Comparison of ENCODE assay signal across 24 cellular contexts in the genomic region with DNA sequence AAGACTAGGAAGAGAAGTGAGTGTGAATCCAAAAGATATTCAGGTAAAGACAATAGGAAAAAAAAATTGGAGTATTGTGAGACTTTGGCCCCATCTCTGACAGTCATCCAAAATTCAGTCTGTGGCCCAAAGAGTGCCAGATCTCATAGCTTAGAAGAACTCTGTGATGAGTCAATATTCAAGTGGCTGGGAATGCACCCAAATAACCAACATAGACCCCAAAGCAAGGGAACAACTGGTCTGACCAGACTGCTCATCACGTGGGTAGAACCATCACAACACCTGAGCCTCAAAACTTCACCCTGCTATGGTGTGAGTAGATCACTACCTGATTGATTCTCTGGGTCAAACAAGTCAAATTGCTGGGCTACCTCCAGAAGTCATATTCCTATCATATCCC. TPM values are rescaled to one million over a fixed set of nuclear protein-coding genes. Genes with fewer than 3 reads are reported as not detected.
DNase-seq lines count a peak whose midpoint lies in the region; ATAC-seq, FAIRE-seq and TF ChIP-seq lines count a peak whose summit lies in the region.
"Had no signal": no experiment of that assay in that cellular context is flagged by ENCODE, and none has a peak within 500 bp of the region (broad histone marks: within the 10 kb centered on the region; RNA-seq: fewer than 3 reads in every experiment).

No MANE protein-coding gene starts in this region.

- H3K9me3 ChIP-seq in kidney (ENCODE audit: control insufficient read depth in 1 of 2, low read length in 2 of 2) (no peaks in the 10 kb centered on the region), right atrium auricular region (no peaks in the 10 kb centered on the region)
- H3K9me3 ChIP-seq: BE2C had no signal

- H3K27me3 ChIP-seq in right atrium auricular region: no peaks in the 10 kb centered on the region
- H3K27me3 ChIP-seq: BE2C had no signal

- TF ChIP-seq CTCF in kidney (IDR thresholded peaks at IDR 0.05; ENCODE audit: borderline replicate concordance, extremely low read depth, insufficient read depth) (no peak), right atrium auricular region (IDR thresholded peaks at IDR 0.05) (no peak)

- ATAC-seq in GM18868 (IDR thresholded peaks at IDR 0.05; ENCODE audit: unreplicated experiment) (peak; percentile 93), HG02759 (IDR thresholded peaks at IDR 0.05; ENCODE audit: unreplicated experiment) (peak; percentile 58), HG03432 (IDR thresholded peaks at IDR 0.05; ENCODE audit: unreplicated experiment) (peak; percentile 42)

- H3K4me3 ChIP-seq in kidney (ENCODE audit: low read length in 2 of 2): no peak overlapping the region
- no peak overlapping the region for H3K4me3 ChIP-seq in right atrium auricular region

- H3K4me1 ChIP-seq in kidney (ENCODE audit: control insufficient read depth in 1 of 2, insufficient read depth in 1 of 2, low read depth in 1 of 2, low read length in 2 of 2) (no peaks in the 10 kb centered on the region), right atrium auricular region (no peaks in the 10 kb centered on the region)
- H3K4me1 ChIP-seq: BE2C had no signal

- intact Hi-C loops in kidney (cut with DNase I): no loop called here

- no peaks in the 10 kb centered on the region for H3K36me3 ChIP-seq in kidney (ENCODE audit: control insufficient read depth in 1 of 2, insufficient read depth in 2 of 2, low read length in 2 of 2)
- no peaks in the 10 kb centered on the region for H3K36me3 ChIP-seq in right atrium auricular region
- H3K36me3 ChIP-seq: BE2C had no signal

- H3K9ac ChIP-seq in kidney (ENCODE audit: low read length in 2 of 2): no peak overlapping the region

- DNase-seq in NCI-H2227 treated with DMSO at 0.1 percent for 48 hours (lab: John Stamatoyannopoulos, UW) (no peak), kidney (no peak), NCI-H1048 (lab: John Stamatoyannopoulos, UW) (no peak), right atrium auricular region (ENCODE audit: low spot score) (no peak)
- DNase-seq: ACHN; BE2C; C1 segment of cervical spinal cord; CD4-positive, CD25-positive, alpha-beta regulatory T cell; CD8-positive, alpha-beta memory T cell; COR-L47; DMS 273 treated with DMSO at 0.1 percent for 48 hours; DMS53; DND-41; EL; H9; Kasumi-1; KG1 had no signal

- no peak for FAIRE-seq in kidney (lab: Jason Lieb, UNC)
- FAIRE-seq: A204.1, H1 had no signal

- H3K27ac ChIP-seq in kidney (ENCODE audit: low read depth in 2 of 2, low read length in 2 of 2) (no peak overlapping the region), right atrium auricular region (no peak overlapping the region)

RNA-seq across cellular contexts. Expression of a gene that starts 51.1 kb away (rescaled TPM):
- total RNA-seq in kidney (0.19 TPM), right atrium auricular region (100 to 1,000 TPM in 1 of 2 donors, 10 to 100 TPM in 1; 90.2 to 217 TPM)
- not detected for polyA plus RNA-seq in kidney (ENCODE audit: insufficient read depth, low read depth, low replicate concordance)
- total RNA-seq: CD4-positive, CD25-positive, alpha-beta regulatory T cell; CD8-positive, alpha-beta memory T cell; G401; HT-29 had no signal
- polyA plus RNA-seq: CD4-positive, CD25-positive, alpha-beta regulatory T cell; CD8-positive, alpha-beta memory T cell had no signal

Comparison
In these comparisons a context has a peak if more than half of its experiments do, and no peak if none do; other contexts are left out.
1. ATAC-seq: peak in every context shown above with its lines; median percentile 93 in GM18868; 58 in HG02759; 42 in HG03432.
2. RNA of a gene that starts 51.1 kb away (total RNA-seq): 90.2 to 217 TPM in right atrium auricular region; 0.19 TPM in kidney (single experiment); every median in the first group is over 10 times any median in the second.